1 cellular context compared by ENCODE assay signal in the genomic region with DNA sequence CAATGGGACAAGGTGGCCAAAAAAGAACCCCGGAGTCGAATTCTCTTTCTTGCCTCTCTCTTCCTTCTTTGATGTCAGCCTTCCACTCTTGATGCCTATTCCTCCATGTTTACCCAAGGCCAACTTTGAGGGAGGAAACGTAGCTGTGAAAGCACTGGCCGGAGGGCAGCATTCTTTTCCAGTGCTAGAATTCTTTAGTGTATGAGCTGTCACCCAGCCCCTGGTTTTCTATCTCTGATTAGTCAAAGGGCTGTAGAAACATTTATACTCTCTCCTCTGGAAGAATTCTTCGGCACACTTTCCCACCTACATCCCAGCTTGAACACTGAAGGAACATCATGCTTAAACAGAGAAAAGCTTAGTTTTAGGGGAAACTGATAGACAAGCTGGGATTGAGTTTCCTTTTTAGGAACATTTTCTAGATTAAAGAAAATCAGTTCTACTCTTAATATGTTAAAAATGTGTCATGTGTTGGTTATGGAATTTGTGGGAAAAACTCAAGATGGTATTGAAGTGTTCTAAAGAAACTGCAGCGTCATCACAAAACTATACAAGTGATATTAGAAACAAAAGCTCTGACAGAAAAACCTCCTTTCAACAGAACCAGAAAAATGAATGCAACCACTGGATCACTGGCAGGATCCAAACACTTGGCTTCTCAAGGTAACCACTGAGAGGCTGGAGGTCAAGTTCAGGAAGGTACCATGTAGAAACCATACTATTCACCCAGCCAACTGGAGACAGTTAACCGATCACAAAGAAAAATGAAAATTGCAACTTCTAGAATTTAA.
TF ChIP-seq lines count a peak whose summit lies in the region.

No MANE protein-coding gene starts in this region.

TF ChIP-seq in SK-N-SH, 30 proteins besides CTCF, POLR2A, EP300 and RAD21 (continued from another document):
- TF ChIP-seq SIN3A (IDR thresholded peaks at IDR 0.05; ENCODE audit: borderline replicate concordance, low read depth, low read length) (no peak), TAF1 (IDR thresholded peaks at IDR 0.05; ENCODE audit: borderline replicate concordance, low read depth, low read length) (no peak), NFIC (IDR thresholded peaks at IDR 0.05; ENCODE audit: borderline replicate concordance) (no peak), FOXM1 (IDR thresholded peaks at IDR 0.05; ENCODE audit: low read depth) (no peak), JUND (IDR thresholded peaks at IDR 0.05) (0 out of 2 replicates have a peak, but pooled peaks have one; percentile 18), CHD2 (IDR thresholded peaks at IDR 0.05; ENCODE audit: low read length, partially characterized antibody) (no peak), USF2 (IDR thresholded peaks at IDR 0.05; ENCODE audit: borderline replicate concordance, low read depth, low read length) (no peak), FOXJ3 (CRISPR knock-in tag; IDR thresholded peaks at IDR 0.05) (no peak), GATA2 (CRISPR knock-in tag; IDR thresholded peaks at IDR 0.05) (no peak), FOSL2 (IDR thresholded peaks at IDR 0.05; ENCODE audit: borderline replicate concordance, low read depth) (peak; percentile 42; the same call in 1 of the 2 replicates), ELF1 (IDR thresholded peaks at IDR 0.05) (no peak), YY1 (IDR thresholded peaks at IDR 0.05; ENCODE audit: low read depth) (peak; percentile 50; the same call in 1 of the 2 replicates), TCF12 (IDR thresholded peaks at IDR 0.05) (peak; percentile 26; the same call in 1 of the 2 replicates), POLR2AphosphoS5 (IDR thresholded peaks at IDR 0.05; ENCODE audit: low read depth, low read length) (no peak), SMC3 (IDR thresholded peaks at IDR 0.05; ENCODE audit: low read depth, low read length) (no peak), GABPA (IDR thresholded peaks at IDR 0.05; ENCODE audit: low read depth) (no peak)
- TF ChIP-seq, protein P1, sequence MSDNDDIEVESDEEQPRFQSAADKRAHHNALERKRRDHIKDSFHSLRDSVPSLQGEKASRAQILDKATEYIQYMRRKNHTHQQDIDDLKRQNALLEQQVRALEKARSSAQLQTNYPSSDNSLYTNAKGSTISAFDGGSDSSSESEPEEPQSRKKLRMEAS (IDR thresholded peaks at IDR 0.05; ENCODE audit: low read depth) = 0 out of 2 replicates have a peak, but pooled peaks have one; percentile 31
- TF ChIP-seq, protein P2, sequence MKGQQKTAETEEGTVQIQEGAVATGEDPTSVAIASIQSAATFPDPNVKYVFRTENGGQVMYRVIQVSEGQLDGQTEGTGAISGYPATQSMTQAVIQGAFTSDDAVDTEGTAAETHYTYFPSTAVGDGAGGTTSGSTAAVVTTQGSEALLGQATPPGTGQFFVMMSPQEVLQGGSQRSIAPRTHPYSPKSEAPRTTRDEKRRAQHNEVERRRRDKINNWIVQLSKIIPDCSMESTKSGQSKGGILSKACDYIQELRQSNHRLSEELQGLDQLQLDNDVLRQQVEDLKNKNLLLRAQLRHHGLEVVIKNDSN (IDR thresholded peaks at IDR 0.05; ENCODE audit: borderline replicate concordance, low read depth) = no peak
- TF ChIP-seq, protein P3, sequence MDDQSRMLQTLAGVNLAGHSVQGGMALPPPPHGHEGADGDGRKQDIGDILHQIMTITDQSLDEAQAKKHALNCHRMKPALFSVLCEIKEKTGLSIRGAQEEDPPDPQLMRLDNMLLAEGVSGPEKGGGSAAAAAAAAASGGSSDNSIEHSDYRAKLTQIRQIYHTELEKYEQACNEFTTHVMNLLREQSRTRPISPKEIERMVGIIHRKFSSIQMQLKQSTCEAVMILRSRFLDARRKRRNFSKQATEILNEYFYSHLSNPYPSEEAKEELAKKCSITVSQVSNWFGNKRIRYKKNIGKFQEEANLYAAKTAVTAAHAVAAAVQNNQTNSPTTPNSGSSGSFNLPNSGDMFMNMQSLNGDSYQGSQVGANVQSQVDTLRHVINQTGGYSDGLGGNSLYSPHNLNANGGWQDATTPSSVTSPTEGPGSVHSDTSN (IDR thresholded peaks at IDR 0.05) = no peak
- TF ChIP-seq, protein P4, sequence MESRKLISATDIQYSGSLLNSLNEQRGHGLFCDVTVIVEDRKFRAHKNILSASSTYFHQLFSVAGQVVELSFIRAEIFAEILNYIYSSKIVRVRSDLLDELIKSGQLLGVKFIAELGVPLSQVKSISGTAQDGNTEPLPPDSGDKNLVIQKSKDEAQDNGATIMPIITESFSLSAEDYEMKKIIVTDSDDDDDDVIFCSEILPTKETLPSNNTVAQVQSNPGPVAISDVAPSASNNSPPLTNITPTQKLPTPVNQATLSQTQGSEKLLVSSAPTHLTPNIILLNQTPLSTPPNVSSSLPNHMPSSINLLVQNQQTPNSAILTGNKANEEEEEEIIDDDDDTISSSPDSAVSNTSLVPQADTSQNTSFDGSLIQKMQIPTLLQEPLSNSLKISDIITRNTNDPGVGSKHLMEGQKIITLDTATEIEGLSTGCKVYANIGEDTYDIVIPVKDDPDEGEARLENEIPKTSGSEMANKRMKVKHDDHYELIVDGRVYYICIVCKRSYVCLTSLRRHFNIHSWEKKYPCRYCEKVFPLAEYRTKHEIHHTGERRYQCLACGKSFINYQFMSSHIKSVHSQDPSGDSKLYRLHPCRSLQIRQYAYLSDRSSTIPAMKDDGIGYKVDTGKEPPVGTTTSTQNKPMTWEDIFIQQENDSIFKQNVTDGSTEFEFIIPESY (IDR thresholded peaks at IDR 0.05; ENCODE audit: borderline replicate concordance, low read depth) = no peak
